22 cellular contexts compared by ENCODE assay signal in genomic region chr22:43237280-43237679, GRCh38. TPM values are rescaled to one million over a fixed set of nuclear protein-coding genes. Genes with fewer than 3 reads are reported as not detected.
DNase-seq lines count a peak whose midpoint lies in the region; ATAC-seq and TF ChIP-seq lines count a peak whose summit lies in the region.
"Had no signal": no experiment of that assay in that cellular context is flagged by ENCODE, and none has a peak within 500 bp of the region (broad histone marks: within the 10 kb centered on the region; RNA-seq: fewer than 3 reads in every experiment).

No MANE protein-coding gene starts in this region.

- no peak for TF ChIP-seq POLR2A in ovary (IDR thresholded peaks at IDR 0.05)

- CTCF ChIA-PET in activated CD4-positive, alpha-beta T cell treated with anti-CD3 and anti-CD28 coated beads, Interleukin-2, amount 10 ng/mL, durations not matched to agents 7 days and 5 days (lab: Charles Lee) = interaction anchor here (1.4 kb wide), 1 partner anchor 109 kb away, joined by 4 read pairs; no protein-coding TSS in a partner anchor

- no peak for ATAC-seq in HG02678 (IDR thresholded peaks at IDR 0.05; ENCODE audit: unreplicated experiment)

- H3K36me3 ChIP-seq in ovary = no peaks in the 10 kb centered on the region
- H3K36me3 ChIP-seq: HAP-1 had no signal

- peak overlapping the region; percentile 32 to 84 for H3K27ac ChIP-seq in ovary
- H3K27ac ChIP-seq: PC-9, RWPE1 had no signal

- no peaks in the 10 kb centered on the region for H3K4me1 Mint-ChIP-seq in activated CD4-positive, alpha-beta T cell treated with anti-CD3 and anti-CD28 coated beads, Interleukin-2, amount 10 ng/mL, durations not matched to agents 7 days and 5 days

- DNase-seq in NCI-H2196 (lab: John Stamatoyannopoulos, UW; ENCODE audit: unreplicated experiment) (peak; percentile 67), cerebellar nuclear complex (lab: John Stamatoyannopoulos, UW) (peak; percentile 32 to 52), ovary (peak in 1 of 5 donors; percentile 55), occipital lobe (lab: John Stamatoyannopoulos, UW) (no peak), AG20443 (ENCODE audit: low spot score) (no peak)
- no peak for DNase-seq in activated CD4-positive, alpha-beta T cell treated with anti-CD3 and anti-CD28 coated beads, Interleukin-2, amount 10 ng/mL, durations not matched to agents 7 days and 5 days
- DNase-seq: ACHN; AML-193; Caco-2; CD4-positive, CD25-positive, alpha-beta regulatory T cell; GDM1; KBM-7; NCI-H1105; NCI-H2107; NCI-H226; NCI-H524; NCI-H82; PC-9; SIG-M5 had no signal

- no peak for TF ChIP-seq EP300 in ovary (IDR thresholded peaks at IDR 0.05)

- no peak overlapping the region for H3K27ac Mint-ChIP-seq in activated CD4-positive, alpha-beta T cell treated with anti-CD3 and anti-CD28 coated beads, Interleukin-2, amount 10 ng/mL, durations not matched to agents 7 days and 5 days
- H3K27ac Mint-ChIP-seq: CD4-positive, CD25-positive, alpha-beta regulatory T cell had no signal

- H3K27me3 Mint-ChIP-seq in activated CD4-positive, alpha-beta T cell treated with anti-CD3 and anti-CD28 coated beads, Interleukin-2, amount 10 ng/mL, durations not matched to agents 7 days and 5 days = peaks cover 1% of the 10 kb centered on the region

- no peaks in the 10 kb centered on the region for H3K36me3 Mint-ChIP-seq in activated CD4-positive, alpha-beta T cell treated with anti-CD3 and anti-CD28 coated beads, Interleukin-2, amount 10 ng/mL, durations not matched to agents 7 days and 5 days (ENCODE audit: low read depth)
- H3K36me3 Mint-ChIP-seq: CD4-positive, CD25-positive, alpha-beta regulatory T cell had no signal

- POLR2A ChIA-PET in activated CD4-positive, alpha-beta T cell treated with anti-CD3 and anti-CD28 coated beads, Interleukin-2, amount 10 ng/mL, durations not matched to agents 7 days and 5 days (lab: Charles Lee) = no interaction called here

- H3K4me3 ChIP-seq in ovary = no peak overlapping the region
- H3K4me3 ChIP-seq: HAP-1, PC-9 had no signal

- WGBS in ovary, 3 donors = 39 to 71% (median 55%) methylated on average over 8 to 9 of the region's 9 CpGs

- TF ChIP-seq CTCF in ovary (IDR thresholded peaks at IDR 0.05) = no peak

- intact Hi-C loops in ovary (cut with DNase I) = loop anchor here in 2 of 4 donors (5.0 to 10.0 kb wide), 2 partner anchors 35 to 108 kb away; partner anchors contain the start of gene SCUBE1 (in 1 of the 2)

- H3K4me1 ChIP-seq in ovary (ENCODE audit: insufficient read depth) = peaks cover 62% of the 10 kb centered on the region
- H3K4me1 ChIP-seq: Caco-2, HAP-1 had no signal

- H3K4me3 Mint-ChIP-seq in activated CD4-positive, alpha-beta T cell treated with anti-CD3 and anti-CD28 coated beads, Interleukin-2, amount 10 ng/mL, durations not matched to agents 7 days and 5 days = no peak overlapping the region
- H3K4me3 Mint-ChIP-seq: CD4-positive, CD25-positive, alpha-beta regulatory T cell had no signal

- H3K9me3 Mint-ChIP-seq in activated CD4-positive, alpha-beta T cell treated with anti-CD3 and anti-CD28 coated beads, Interleukin-2, amount 10 ng/mL, durations not matched to agents 7 days and 5 days = no peaks in the 10 kb centered on the region
- H3K9me3 Mint-ChIP-seq: CD4-positive, CD25-positive, alpha-beta regulatory T cell had no signal

- no peaks in the 10 kb centered on the region for H3K9me3 ChIP-seq in ovary
- H3K9me3 ChIP-seq: Caco-2, HAP-1 had no signal

- no peaks in the 10 kb centered on the region for H3K27me3 ChIP-seq in ovary

RNA-seq across cellular contexts. Expression of gene TTLL12, which starts 50.3 kb away (rescaled TPM):
- 10 to 100 TPM; 17.0 to 68.4 (median 43.6) TPM for total RNA-seq in ovary
- polyA plus RNA-seq in ovary = 10 to 100 TPM in 1 of 2 donors, 1 to 10 TPM in 1; 5.8 to 27.9 TPM
- 10 to 100 TPM; 42.9 to 44.6 TPM for total RNA-seq in activated CD4-positive, alpha-beta T cell treated with anti-CD3 and anti-CD28 coated beads, Interleukin-2, amount 10 ng/mL, durations not matched to agents 7 days and 5 days
- 31.4 TPM for total RNA-seq in occipital lobe

Comparison
In these comparisons a context has a peak if more than half of its experiments do, and no peak if none do; other contexts are left out.
1. DNase-seq: peak in NCI-H2196 (single experiment) and cerebellar nuclear complex (2 of 2); none in activated CD4-positive, alpha-beta T cell treated with anti-CD3 and anti-CD28 coated beads, Interleukin-2, amount 10 ng/mL, durations not matched to agents 7 days and 5 days (single experiment), occipital lobe (single experiment) and AG20443 (single experiment).